In genomic region chr2:212359425-212360067, GRCh38 we compare ENCODE assay signal across 1 cellular context.
TF ChIP-seq lines count a peak whose summit lies in the region.

No MANE protein-coding gene starts in this region.

TF ChIP-seq in HepG2, 621 proteins besides CTCF, POLR2A, EP300 and RAD21 (continued from another document and continues in another):
- TF ChIP-seq NFAT5 (CRISPR knock-in tag; IDR thresholded peaks at IDR 0.05): no peak
- TF ChIP-seq GFI1 (CRISPR knock-in tag; IDR thresholded peaks at IDR 0.05; ENCODE audit: borderline replicate concordance): 0 out of 2 replicates have a peak, but pooled peaks have one; percentile 22
- no peak for TF ChIP-seq ATF7-NPFF (CRISPR knock-in tag; IDR thresholded peaks at IDR 0.05; ENCODE audit: low read depth)
- no peak for TF ChIP-seq NFE2 (CRISPR knock-in tag; IDR thresholded peaks at IDR 0.05)
- TF ChIP-seq ZFY (CRISPR knock-in tag; IDR thresholded peaks at IDR 0.05): no peak
- TF ChIP-seq ZNF451 (CRISPR knock-in tag; IDR thresholded peaks at IDR 0.05): no peak
- TF ChIP-seq ZNF737 (CRISPR knock-in tag; IDR thresholded peaks at IDR 0.05; ENCODE audit: borderline replicate concordance): no peak
- 0 out of 2 replicates have a peak, but pooled peaks have one; percentile 29 for TF ChIP-seq GATAD1 (CRISPR knock-in tag; IDR thresholded peaks at IDR 0.05)
- TF ChIP-seq ZNF234 (CRISPR knock-in tag; conservative IDR thresholded peaks at IDR 0.05): no peak
- TF ChIP-seq CHCHD3 (CRISPR knock-in tag; IDR thresholded peaks at IDR 0.05): no peak
- TF ChIP-seq, protein P1, sequence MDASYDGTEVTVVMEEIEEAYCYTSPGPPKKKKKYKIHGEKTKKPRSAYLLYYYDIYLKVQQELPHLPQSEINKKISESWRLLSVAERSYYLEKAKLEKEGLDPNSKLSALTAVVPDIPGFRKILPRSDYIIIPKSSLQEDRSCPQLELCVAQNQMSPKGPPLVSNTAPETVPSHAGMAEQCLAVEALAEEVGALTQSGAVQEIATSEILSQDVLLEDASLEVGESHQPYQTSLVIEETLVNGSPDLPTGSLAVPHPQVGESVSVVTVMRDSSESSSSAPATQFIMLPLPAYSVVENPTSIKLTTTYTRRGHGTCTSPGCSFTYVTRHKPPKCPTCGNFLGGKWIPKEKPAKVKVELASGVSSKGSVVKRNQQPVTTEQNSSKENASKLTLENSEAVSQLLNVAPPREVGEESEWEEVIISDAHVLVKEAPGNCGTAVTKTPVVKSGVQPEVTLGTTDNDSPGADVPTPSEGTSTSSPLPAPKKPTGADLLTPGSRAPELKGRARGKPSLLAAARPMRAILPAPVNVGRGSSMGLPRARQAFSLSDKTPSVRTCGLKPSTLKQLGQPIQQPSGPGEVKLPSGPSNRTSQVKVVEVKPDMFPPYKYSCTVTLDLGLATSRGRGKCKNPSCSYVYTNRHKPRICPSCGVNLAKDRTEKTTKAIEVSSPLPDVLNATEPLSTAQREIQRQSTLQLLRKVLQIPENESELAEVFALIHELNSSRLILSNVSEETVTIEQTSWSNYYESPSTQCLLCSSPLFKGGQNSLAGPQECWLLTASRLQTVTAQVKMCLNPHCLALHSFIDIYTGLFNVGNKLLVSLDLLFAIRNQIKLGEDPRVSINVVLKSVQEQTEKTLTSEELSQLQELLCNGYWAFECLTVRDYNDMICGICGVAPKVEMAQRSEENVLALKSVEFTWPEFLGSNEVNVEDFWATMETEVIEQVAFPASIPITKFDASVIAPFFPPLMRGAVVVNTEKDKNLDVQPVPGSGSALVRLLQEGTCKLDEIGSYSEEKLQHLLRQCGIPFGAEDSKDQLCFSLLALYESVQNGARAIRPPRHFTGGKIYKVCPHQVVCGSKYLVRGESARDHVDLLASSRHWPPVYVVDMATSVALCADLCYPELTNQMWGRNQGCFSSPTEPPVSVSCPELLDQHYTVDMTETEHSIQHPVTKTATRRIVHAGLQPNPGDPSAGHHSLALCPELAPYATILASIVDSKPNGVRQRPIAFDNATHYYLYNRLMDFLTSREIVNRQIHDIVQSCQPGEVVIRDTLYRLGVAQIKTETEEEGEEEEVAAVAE (CRISPR knock-in tag; IDR thresholded peaks at IDR 0.05; ENCODE audit: borderline replicate concordance): no peak
- no peak for TF ChIP-seq PCBP1 (IDR thresholded peaks at IDR 0.05; ENCODE audit: borderline replicate concordance, low read depth, low read length)
- TF ChIP-seq SKI (IDR thresholded peaks at IDR 0.05; ENCODE audit: partially characterized antibody): no peak
- TF ChIP-seq ZNF512B (CRISPR knock-in tag; IDR thresholded peaks at IDR 0.05; ENCODE audit: borderline replicate concordance): no peak
- TF ChIP-seq ZNF644 (CRISPR knock-in tag; IDR thresholded peaks at IDR 0.05; ENCODE audit: low read depth): peak; percentile 48; the same call in 1 of the 2 replicates
- TF ChIP-seq YY1 (IDR thresholded peaks at IDR 0.05; ENCODE audit: insufficient read depth, insufficient replicate concordance, low read depth, low read length): no peak
- no peak for TF ChIP-seq HHEX (CRISPR knock-in tag; IDR thresholded peaks at IDR 0.05)
- TF ChIP-seq SKIL (CRISPR knock-in tag; IDR thresholded peaks at IDR 0.05; ENCODE audit: borderline replicate concordance): no peak
- no peak for TF ChIP-seq SP4 (CRISPR knock-in tag; IDR thresholded peaks at IDR 0.05)
- TF ChIP-seq, protein P2, sequence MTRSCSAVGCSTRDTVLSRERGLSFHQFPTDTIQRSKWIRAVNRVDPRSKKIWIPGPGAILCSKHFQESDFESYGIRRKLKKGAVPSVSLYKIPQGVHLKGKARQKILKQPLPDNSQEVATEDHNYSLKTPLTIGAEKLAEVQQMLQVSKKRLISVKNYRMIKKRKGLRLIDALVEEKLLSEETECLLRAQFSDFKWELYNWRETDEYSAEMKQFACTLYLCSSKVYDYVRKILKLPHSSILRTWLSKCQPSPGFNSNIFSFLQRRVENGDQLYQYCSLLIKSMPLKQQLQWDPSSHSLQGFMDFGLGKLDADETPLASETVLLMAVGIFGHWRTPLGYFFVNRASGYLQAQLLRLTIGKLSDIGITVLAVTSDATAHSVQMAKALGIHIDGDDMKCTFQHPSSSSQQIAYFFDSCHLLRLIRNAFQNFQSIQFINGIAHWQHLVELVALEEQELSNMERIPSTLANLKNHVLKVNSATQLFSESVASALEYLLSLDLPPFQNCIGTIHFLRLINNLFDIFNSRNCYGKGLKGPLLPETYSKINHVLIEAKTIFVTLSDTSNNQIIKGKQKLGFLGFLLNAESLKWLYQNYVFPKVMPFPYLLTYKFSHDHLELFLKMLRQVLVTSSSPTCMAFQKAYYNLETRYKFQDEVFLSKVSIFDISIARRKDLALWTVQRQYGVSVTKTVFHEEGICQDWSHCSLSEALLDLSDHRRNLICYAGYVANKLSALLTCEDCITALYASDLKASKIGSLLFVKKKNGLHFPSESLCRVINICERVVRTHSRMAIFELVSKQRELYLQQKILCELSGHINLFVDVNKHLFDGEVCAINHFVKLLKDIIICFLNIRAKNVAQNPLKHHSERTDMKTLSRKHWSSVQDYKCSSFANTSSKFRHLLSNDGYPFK (CRISPR knock-in tag; IDR thresholded peaks at IDR 0.05; ENCODE audit: borderline replicate concordance): no peak
- TF ChIP-seq PPARG (CRISPR knock-in tag; conservative IDR thresholded peaks at IDR 0.05): 0 out of 2 replicates have a peak, but pooled peaks have one; percentile 14
- TF ChIP-seq SMARCC2 (IDR thresholded peaks at IDR 0.05): no peak
- TF ChIP-seq CBX2 (IDR thresholded peaks at IDR 0.05; ENCODE audit: low read depth, low read length): no peak
- TF ChIP-seq CBX2 (CRISPR knock-in tag; IDR thresholded peaks at IDR 0.05; ENCODE audit: low read depth): no peak
- TF ChIP-seq CBX5 (CRISPR knock-in tag; IDR thresholded peaks at IDR 0.05; ENCODE audit: borderline replicate concordance): no peak
- TF ChIP-seq NR2F6 (IDR thresholded peaks at IDR 0.05): peak; percentile 14; the same call in 1 of the 2 replicates
- peak; percentile 30; the same call in 1 of the 2 replicates for TF ChIP-seq NR2F6 (CRISPR knock-in tag; IDR thresholded peaks at IDR 0.05)
- TF ChIP-seq ZNF138 (CRISPR knock-in tag; IDR thresholded peaks at IDR 0.05; ENCODE audit: low read depth): no peak
- TF ChIP-seq SOX13 (IDR thresholded peaks at IDR 0.05): peak; percentile 60
- peak in 1 of 2 experiments; percentile 97; a peak in 2 of 4 replicates for TF ChIP-seq SOX13 (CRISPR knock-in tag; conservative IDR thresholded peaks at IDR 0.05 in 1 of 2, IDR thresholded peaks at IDR 0.05 in 1 of 2)
- TF ChIP-seq CREBL2 (CRISPR knock-in tag; IDR thresholded peaks at IDR 0.05; ENCODE audit: borderline replicate concordance): no peak
- TF ChIP-seq, protein P3, sequence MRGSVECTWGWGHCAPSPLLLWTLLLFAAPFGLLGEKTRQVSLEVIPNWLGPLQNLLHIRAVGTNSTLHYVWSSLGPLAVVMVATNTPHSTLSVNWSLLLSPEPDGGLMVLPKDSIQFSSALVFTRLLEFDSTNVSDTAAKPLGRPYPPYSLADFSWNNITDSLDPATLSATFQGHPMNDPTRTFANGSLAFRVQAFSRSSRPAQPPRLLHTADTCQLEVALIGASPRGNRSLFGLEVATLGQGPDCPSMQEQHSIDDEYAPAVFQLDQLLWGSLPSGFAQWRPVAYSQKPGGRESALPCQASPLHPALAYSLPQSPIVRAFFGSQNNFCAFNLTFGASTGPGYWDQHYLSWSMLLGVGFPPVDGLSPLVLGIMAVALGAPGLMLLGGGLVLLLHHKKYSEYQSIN (CRISPR knock-in tag; IDR thresholded peaks at IDR 0.05; ENCODE audit: borderline replicate concordance): no peak
- TF ChIP-seq, protein P4, sequence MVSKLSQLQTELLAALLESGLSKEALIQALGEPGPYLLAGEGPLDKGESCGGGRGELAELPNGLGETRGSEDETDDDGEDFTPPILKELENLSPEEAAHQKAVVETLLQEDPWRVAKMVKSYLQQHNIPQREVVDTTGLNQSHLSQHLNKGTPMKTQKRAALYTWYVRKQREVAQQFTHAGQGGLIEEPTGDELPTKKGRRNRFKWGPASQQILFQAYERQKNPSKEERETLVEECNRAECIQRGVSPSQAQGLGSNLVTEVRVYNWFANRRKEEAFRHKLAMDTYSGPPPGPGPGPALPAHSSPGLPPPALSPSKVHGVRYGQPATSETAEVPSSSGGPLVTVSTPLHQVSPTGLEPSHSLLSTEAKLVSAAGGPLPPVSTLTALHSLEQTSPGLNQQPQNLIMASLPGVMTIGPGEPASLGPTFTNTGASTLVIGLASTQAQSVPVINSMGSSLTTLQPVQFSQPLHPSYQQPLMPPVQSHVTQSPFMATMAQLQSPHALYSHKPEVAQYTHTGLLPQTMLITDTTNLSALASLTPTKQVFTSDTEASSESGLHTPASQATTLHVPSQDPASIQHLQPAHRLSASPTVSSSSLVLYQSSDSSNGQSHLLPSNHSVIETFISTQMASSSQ (IDR thresholded peaks at IDR 0.05; ENCODE audit: low read depth): peak; percentile 92
- TF ChIP-seq, protein P4 (CRISPR knock-in tag; IDR thresholded peaks at IDR 0.05; ENCODE audit: borderline replicate concordance): peak; percentile 98
